Comparison of ENCODE assay signal across 22 cellular contexts in the genomic region with DNA sequence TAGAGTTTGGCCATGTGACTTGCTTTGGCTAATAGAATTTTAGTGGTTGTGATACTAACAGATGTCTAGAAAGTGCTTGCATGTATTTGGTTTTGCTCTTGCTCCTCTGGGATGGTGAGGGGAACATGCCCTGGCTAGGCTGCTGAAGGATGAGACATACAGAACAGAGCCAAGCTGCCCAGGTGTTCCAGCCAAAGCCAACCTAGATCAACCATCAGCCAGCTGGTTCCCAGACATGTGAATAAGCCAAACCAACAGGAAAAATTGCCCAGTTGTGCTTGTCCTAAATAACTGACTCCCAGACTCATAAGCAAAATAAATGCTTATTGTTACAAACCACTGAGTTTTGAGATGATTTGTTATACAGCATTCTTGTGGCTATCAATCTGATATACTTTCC.
"Had no signal": no experiment of that assay in that cellular context is flagged by ENCODE, and none has a peak within 500 bp of the region (broad histone marks: within the 10 kb centered on the region; RNA-seq: fewer than 3 reads in every experiment).

No MANE protein-coding gene starts in this region.

- H3K36me3 Mint-ChIP-seq: brain had no signal

- H3K4me3 Mint-ChIP-seq: activated CD4-positive, alpha-beta T cell treated with anti-CD3 and anti-CD28 coated beads, Interleukin-2, amount 10 ng/mL, durations not matched to agents 24 days and 14 days; activated CD8-positive, alpha-beta T cell treated with anti-CD3 and anti-CD28 coated beads for 36 hours; activated naive CD4-positive, alpha-beta T cell treated with anti-CD3 and anti-CD28 coated beads for 36 hours; brain had no signal

- DNase-seq: activated CD4-positive, alpha-beta T cell treated with anti-CD3 and anti-CD28 coated beads, Interleukin-2, amount 10 ng/mL, durations not matched to agents 24 days and 14 days; activated CD4-positive, alpha-beta T cell treated with anti-CD3 and anti-CD28 coated beads, Interleukin-2, amount 50 U/mL, for 4 hours; activated CD8-positive, alpha-beta T cell treated with anti-CD3 and anti-CD28 coated beads for 36 hours; activated gamma-delta T cell treated with Interleukin-2 at 50 U/mL for 16 hours; activated naive CD4-positive, alpha-beta T cell treated with anti-CD3 and anti-CD28 coated beads for 36 hours; activated T-cell treated with anti-CD3 and anti-CD28 coated beads, Interleukin-2, amount 50 U/mL, for 48 hours; central memory CD4-positive, alpha-beta T cell; NCI-H1092 treated with DMSO at 0.1 percent for 48 hours; NCI-H1417; NCI-H146; NCI-H187; NCI-H2029 treated with DMSO at 0.1 percent for 48 hours; NCI-H2107; NCI-H226; NCI-H524 treated with DMSO at 0.1 percent for 48 hours; NK-92 treated with Interleukin-12 subunit alpha and Interleukin-12 subunit beta, amount 100 ng/mL, for 24 hours; PC-3; Peyer's patch; SIG-M5; T1000 had no signal

- ATAC-seq: Right ventricle myocardium inferior had no signal

- H3K9me3 Mint-ChIP-seq: activated naive CD4-positive, alpha-beta T cell treated with anti-CD3 and anti-CD28 coated beads for 36 hours had no signal

- H3K27ac Mint-ChIP-seq: activated CD4-positive, alpha-beta T cell treated with anti-CD3 and anti-CD28 coated beads, Interleukin-2, amount 10 ng/mL, durations not matched to agents 24 days and 14 days; activated CD8-positive, alpha-beta T cell treated with anti-CD3 and anti-CD28 coated beads for 36 hours; activated naive CD4-positive, alpha-beta T cell treated with anti-CD3 and anti-CD28 coated beads for 36 hours; brain had no signal

- H3K27me3 Mint-ChIP-seq: activated CD4-positive, alpha-beta T cell treated with anti-CD3 and anti-CD28 coated beads, Interleukin-2, amount 10 ng/mL, durations not matched to agents 24 days and 14 days; activated CD8-positive, alpha-beta T cell treated with anti-CD3 and anti-CD28 coated beads for 36 hours; brain had no signal

- H3K4me1 Mint-ChIP-seq: brain had no signal
